Comparison of ENCODE assay signal across 13 cellular contexts in genomic region chrX:20437678-20438077, GRCh38.
A peak's percentile ranks its signal among the peaks of the same experiment; 100 is the strongest.
DNase-seq lines count a peak whose midpoint lies in the region; ATAC-seq and TF ChIP-seq lines count a peak whose summit lies in the region.
"Had no signal": no experiment of that assay in that cellular context is flagged by ENCODE, and none has a peak within 500 bp of the region (broad histone marks: within the 10 kb centered on the region; RNA-seq: fewer than 3 reads in every experiment).

No MANE protein-coding gene starts in this region.

- H3K9me3 ChIP-seq in tibial artery = no peaks in the 10 kb centered on the region
- H3K9me3 ChIP-seq: stomach had no signal

- ATAC-seq in GM18502 (IDR thresholded peaks at IDR 0.05; ENCODE audit: poor library complexity, unreplicated experiment) (peak; percentile 60), GM19463 (IDR thresholded peaks at IDR 0.05; ENCODE audit: unreplicated experiment) (peak; percentile 45)

- H3K36me3 ChIP-seq in tibial artery = no peaks in the 10 kb centered on the region
- H3K36me3 ChIP-seq: cardiac muscle cell, stomach had no signal

- H3K27me3 ChIP-seq in tibial artery = no peaks in the 10 kb centered on the region
- H3K27me3 ChIP-seq: cardiac muscle cell, stomach had no signal

- TF ChIP-seq CTCF in choroid plexus epithelial cell (conservative IDR thresholded peaks at IDR 0.05; ENCODE audit: low read depth, low read length) (no peak), tibial artery (IDR thresholded peaks at IDR 0.05) (no peak)

- intact Hi-C loops in tibial artery (cut with DNase I; ENCODE audit: low total_unique reads) = no loop called here

- H3K27ac ChIP-seq in tibial artery = no peak overlapping the region
- H3K27ac ChIP-seq: C4-2B, cardiac muscle cell, stomach had no signal

- no peaks in the 10 kb centered on the region for H3K4me1 ChIP-seq in tibial artery
- H3K4me1 ChIP-seq: stomach had no signal

- DNase-seq in Kasumi-1 (lab: John Stamatoyannopoulos, UW) (peak; percentile 13 to 16), choroid plexus epithelial cell (ENCODE audit: low read depth) (peak; percentile 14), tibial artery (no peak), kidney tubule cell (ENCODE audit: low spot score) (no peak), hepatic stellate cell (ENCODE audit: low spot score) (no peak)
- DNase-seq: activated T-cell treated with anti-CD3 and anti-CD28 coated beads, Interleukin-2, amount 50 U/mL, for 48 hours; NCI-H2227 treated with DMSO at 0.1 percent for 48 hours; stimulated activated CD4-positive, alpha-beta T cell treated with anti-CD3 and anti-CD28 coated beads, Interleukin-2, amount 100 ng/mL, for 48 hours; stomach had no signal

- H3K4me3 ChIP-seq in choroid plexus epithelial cell (ENCODE audit: low read depth, low read length) (no peak overlapping the region), tibial artery (no peak overlapping the region)
- H3K4me3 ChIP-seq: cardiac muscle cell, stomach had no signal

Comparison
In these comparisons a context has a peak if more than half of its experiments do, and no peak if none do; other contexts are left out.
1. DNase-seq: peak in Kasumi-1 (2 of 2) and choroid plexus epithelial cell (single experiment); none in tibial artery (0 of 2), kidney tubule cell (single experiment) and hepatic stellate cell (single experiment).